1 cellular context compared by ENCODE assay signal in genomic region chr1:171485375-171486047, GRCh38.
TF ChIP-seq lines count a peak whose summit lies in the region.

TSS of gene PRRC2C (plus strand) at chr1:171485530. CDS start at chr1:171512089, 26,559 bp downstream.

TF ChIP-seq in HepG2, 621 proteins besides CTCF, POLR2A, EP300 and RAD21 (continued from another document and continues in another):
- TF ChIP-seq RERE (CRISPR knock-in tag; IDR thresholded peaks at IDR 0.05; ENCODE audit: low read depth), result no peak
- no peak for TF ChIP-seq MTF1 (CRISPR knock-in tag; IDR thresholded peaks at IDR 0.05)
- TF ChIP-seq, protein P1, sequence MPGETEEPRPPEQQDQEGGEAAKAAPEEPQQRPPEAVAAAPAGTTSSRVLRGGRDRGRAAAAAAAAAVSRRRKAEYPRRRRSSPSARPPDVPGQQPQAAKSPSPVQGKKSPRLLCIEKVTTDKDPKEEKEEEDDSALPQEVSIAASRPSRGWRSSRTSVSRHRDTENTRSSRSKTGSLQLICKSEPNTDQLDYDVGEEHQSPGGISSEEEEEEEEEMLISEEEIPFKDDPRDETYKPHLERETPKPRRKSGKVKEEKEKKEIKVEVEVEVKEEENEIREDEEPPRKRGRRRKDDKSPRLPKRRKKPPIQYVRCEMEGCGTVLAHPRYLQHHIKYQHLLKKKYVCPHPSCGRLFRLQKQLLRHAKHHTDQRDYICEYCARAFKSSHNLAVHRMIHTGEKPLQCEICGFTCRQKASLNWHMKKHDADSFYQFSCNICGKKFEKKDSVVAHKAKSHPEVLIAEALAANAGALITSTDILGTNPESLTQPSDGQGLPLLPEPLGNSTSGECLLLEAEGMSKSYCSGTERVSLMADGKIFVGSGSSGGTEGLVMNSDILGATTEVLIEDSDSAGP (CRISPR knock-in tag; IDR thresholded peaks at IDR 0.05; ENCODE audit: borderline replicate concordance), result peak; percentile 86; the same call in 1 of the 2 replicates
- no peak for TF ChIP-seq KDM6A (CRISPR knock-in tag; IDR thresholded peaks at IDR 0.05; ENCODE audit: low read depth)
- no peak for TF ChIP-seq ONECUT2 (CRISPR knock-in tag; IDR thresholded peaks at IDR 0.05)
- TF ChIP-seq ZSCAN29 (CRISPR knock-in tag; conservative IDR thresholded peaks at IDR 0.05), result no peak
- TF ChIP-seq ZNF589 (CRISPR knock-in tag; conservative IDR thresholded peaks at IDR 0.05), result no peak
- TF ChIP-seq THRA (CRISPR knock-in tag; IDR thresholded peaks at IDR 0.05; ENCODE audit: borderline replicate concordance), result peak; percentile 47; the same call in 1 of the 2 replicates
- no peak for TF ChIP-seq SSRP1 (CRISPR knock-in tag; IDR thresholded peaks at IDR 0.05)
- TF ChIP-seq ZNF441 (CRISPR knock-in tag; IDR thresholded peaks at IDR 0.05; ENCODE audit: borderline replicate concordance), result no peak; the same call in 1 of the 2 replicates
- TF ChIP-seq, protein P2, sequence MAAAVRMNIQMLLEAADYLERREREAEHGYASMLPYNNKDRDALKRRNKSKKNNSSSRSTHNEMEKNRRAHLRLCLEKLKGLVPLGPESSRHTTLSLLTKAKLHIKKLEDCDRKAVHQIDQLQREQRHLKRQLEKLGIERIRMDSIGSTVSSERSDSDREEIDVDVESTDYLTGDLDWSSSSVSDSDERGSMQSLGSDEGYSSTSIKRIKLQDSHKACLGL (CRISPR knock-in tag; IDR thresholded peaks at IDR 0.05), result peak; percentile 80
- no peak for TF ChIP-seq REXO4 (CRISPR knock-in tag; IDR thresholded peaks at IDR 0.05; ENCODE audit: borderline replicate concordance)
- peak; percentile 64; the same call in 1 of the 2 replicates for TF ChIP-seq CBX5 (CRISPR knock-in tag; IDR thresholded peaks at IDR 0.05; ENCODE audit: borderline replicate concordance)
- no peak for TF ChIP-seq MAFG (CRISPR knock-in tag; IDR thresholded peaks at IDR 0.05)
- no peak for TF ChIP-seq ZNF431 (CRISPR knock-in tag; IDR thresholded peaks at IDR 0.05; ENCODE audit: borderline replicate concordance, low read depth)
- TF ChIP-seq ZBTB20 (CRISPR knock-in tag; IDR thresholded peaks at IDR 0.05; ENCODE audit: borderline replicate concordance, low read depth), result no peak
- TF ChIP-seq ZNF841 (CRISPR knock-in tag; IDR thresholded peaks at IDR 0.05; ENCODE audit: borderline replicate concordance), result no peak
- no peak for TF ChIP-seq ATF7-NPFF (CRISPR knock-in tag; IDR thresholded peaks at IDR 0.05; ENCODE audit: low read depth)
- TF ChIP-seq, protein P3, sequence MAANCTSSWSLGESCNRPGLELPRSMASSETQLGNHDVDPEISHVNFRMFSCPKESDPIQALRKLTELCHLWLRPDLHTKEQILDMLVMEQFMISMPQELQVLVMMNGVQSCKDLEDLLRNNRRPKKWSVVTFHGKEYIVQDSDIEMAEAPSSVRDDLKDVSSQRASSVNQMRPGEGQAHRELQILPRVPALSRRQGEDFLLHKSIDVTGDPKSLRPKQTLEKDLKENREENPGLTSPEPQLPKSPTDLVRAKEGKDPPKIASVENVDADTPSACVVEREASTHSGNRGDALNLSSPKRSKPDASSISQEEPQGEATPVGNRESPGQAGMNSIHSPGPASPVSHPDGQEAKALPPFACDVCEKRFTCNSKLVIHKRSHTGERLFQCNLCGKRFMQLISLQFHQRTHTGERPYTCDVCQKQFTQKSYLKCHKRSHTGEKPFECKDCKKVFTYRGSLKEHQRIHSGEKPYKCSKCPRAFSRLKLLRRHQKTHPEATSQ (CRISPR knock-in tag; IDR thresholded peaks at IDR 0.05; ENCODE audit: borderline replicate concordance), result peak; percentile 89; the same call in 1 of the 2 replicates
- no peak for TF ChIP-seq ZFP62 (CRISPR knock-in tag; IDR thresholded peaks at IDR 0.05)
- TF ChIP-seq NFKBIZ (CRISPR knock-in tag; IDR thresholded peaks at IDR 0.05), result 0 out of 2 replicates have a peak, but pooled peaks have one; percentile 24
- TF ChIP-seq ZNF720 (CRISPR knock-in tag; IDR thresholded peaks at IDR 0.05), result no peak
- TF ChIP-seq SUZ12 (IDR thresholded peaks at IDR 0.05; ENCODE audit: low read depth, low read length), result no peak
- no peak for TF ChIP-seq ZNF567 (CRISPR knock-in tag; IDR thresholded peaks at IDR 0.05; ENCODE audit: borderline replicate concordance)
- TF ChIP-seq ZBTB46 (CRISPR knock-in tag; IDR thresholded peaks at IDR 0.05; ENCODE audit: borderline replicate concordance), result no peak
- TF ChIP-seq ASH2L (IDR thresholded peaks at IDR 0.05; ENCODE audit: insufficient read length, low read depth, low read length), result peak; percentile 98
- TF ChIP-seq RBFOX2 (IDR thresholded peaks at IDR 0.05; ENCODE audit: low read depth, low read length), result peak; percentile 74
- TF ChIP-seq, protein P4, sequence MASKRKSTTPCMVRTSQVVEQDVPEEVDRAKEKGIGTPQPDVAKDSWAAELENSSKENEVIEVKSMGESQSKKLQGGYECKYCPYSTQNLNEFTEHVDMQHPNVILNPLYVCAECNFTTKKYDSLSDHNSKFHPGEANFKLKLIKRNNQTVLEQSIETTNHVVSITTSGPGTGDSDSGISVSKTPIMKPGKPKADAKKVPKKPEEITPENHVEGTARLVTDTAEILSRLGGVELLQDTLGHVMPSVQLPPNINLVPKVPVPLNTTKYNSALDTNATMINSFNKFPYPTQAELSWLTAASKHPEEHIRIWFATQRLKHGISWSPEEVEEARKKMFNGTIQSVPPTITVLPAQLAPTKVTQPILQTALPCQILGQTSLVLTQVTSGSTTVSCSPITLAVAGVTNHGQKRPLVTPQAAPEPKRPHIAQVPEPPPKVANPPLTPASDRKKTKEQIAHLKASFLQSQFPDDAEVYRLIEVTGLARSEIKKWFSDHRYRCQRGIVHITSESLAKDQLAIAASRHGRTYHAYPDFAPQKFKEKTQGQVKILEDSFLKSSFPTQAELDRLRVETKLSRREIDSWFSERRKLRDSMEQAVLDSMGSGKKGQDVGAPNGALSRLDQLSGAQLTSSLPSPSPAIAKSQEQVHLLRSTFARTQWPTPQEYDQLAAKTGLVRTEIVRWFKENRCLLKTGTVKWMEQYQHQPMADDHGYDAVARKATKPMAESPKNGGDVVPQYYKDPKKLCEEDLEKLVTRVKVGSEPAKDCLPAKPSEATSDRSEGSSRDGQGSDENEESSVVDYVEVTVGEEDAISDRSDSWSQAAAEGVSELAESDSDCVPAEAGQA (IDR thresholded peaks at IDR 0.05; ENCODE audit: low read depth), result peak; percentile 97
- TF ChIP-seq, protein P4 (CRISPR knock-in tag; IDR thresholded peaks at IDR 0.05; ENCODE audit: borderline replicate concordance), result no peak
- no peak for TF ChIP-seq ZNF629 (CRISPR knock-in tag; conservative IDR thresholded peaks at IDR 0.05)
- peak; percentile 73 for TF ChIP-seq GATAD2A (CRISPR knock-in tag; IDR thresholded peaks at IDR 0.05)
- TF ChIP-seq CBFB (CRISPR knock-in tag; IDR thresholded peaks at IDR 0.05), result 0 out of 2 replicates have a peak, but pooled peaks have one; percentile 40
- TF ChIP-seq TIGD3 (CRISPR knock-in tag; IDR thresholded peaks at IDR 0.05; ENCODE audit: borderline replicate concordance), result no peak
- no peak; the same call in none of the 2 replicates for TF ChIP-seq NR0B2 (CRISPR knock-in tag; IDR thresholded peaks at IDR 0.05)
- 0 out of 2 replicates have a peak, but pooled peaks have one; percentile 45 for TF ChIP-seq ZNF713 (CRISPR knock-in tag; IDR thresholded peaks at IDR 0.05)
- TF ChIP-seq SP1 (IDR thresholded peaks at IDR 0.05), result no peak
- TF ChIP-seq SP1 (CRISPR knock-in tag; IDR thresholded peaks at IDR 0.05), result peak; percentile 22; the same call in 1 of the 2 replicates
- TF ChIP-seq NBN (conservative IDR thresholded peaks at IDR 0.05), result no peak
- TF ChIP-seq MAZ (IDR thresholded peaks at IDR 0.05; ENCODE audit: borderline replicate concordance, low read depth, low read length), result peak; percentile 13; the same call in 1 of the 2 replicates
- TF ChIP-seq MAZ (CRISPR knock-in tag; IDR thresholded peaks at IDR 0.05; ENCODE audit: low read depth), result peak; percentile 51; the same call in 1 of the 2 replicates
- TF ChIP-seq ZNF709 (CRISPR knock-in tag; IDR thresholded peaks at IDR 0.05), result 0 out of 2 replicates have a peak, but pooled peaks have one; percentile 76
- no peak for TF ChIP-seq TSC22D2 (CRISPR knock-in tag; IDR thresholded peaks at IDR 0.05; ENCODE audit: borderline replicate concordance)
- TF ChIP-seq RNF2 (conservative IDR thresholded peaks at IDR 0.05; ENCODE audit: low read depth), result peak; percentile 63; the same call in 1 of the 2 replicates
- TF ChIP-seq MIER2 (CRISPR knock-in tag; IDR thresholded peaks at IDR 0.05), result no peak; the same call in 1 of the 2 replicates
